In genomic region chr18:12904012-12904516, GRCh38 we compare ENCODE assay signal across 7 cellular contexts. TPM values are rescaled to one million over a fixed set of nuclear protein-coding genes. Genes with fewer than 3 reads are reported as not detected.
DNase-seq lines count a peak whose midpoint lies in the region; ATAC-seq and TF ChIP-seq lines count a peak whose summit lies in the region.

No MANE protein-coding gene starts in this region.

- peaks cover 2% of the 10 kb centered on the region for H3K27me3 Mint-ChIP-seq in activated CD4-positive, alpha-beta memory T cell treated with anti-CD3 and anti-CD28 coated beads for 36 hours
- H3K27me3 Mint-ChIP-seq in WTC11 (ENCODE audit: low read depth): peaks cover 3% of the 10 kb centered on the region

- intact Hi-C loops in activated CD4-positive, alpha-beta memory T cell treated with anti-CD3 and anti-CD28 coated beads for 36 hours (cut with micrococcal nuclease): no loop called here

- DNase-seq in M059J (ENCODE audit: low read depth) (peak; percentile 49), fibroblast of villous mesenchyme (ENCODE audit: low read depth) (peak; percentile 41), WTC11 (ENCODE audit: low spot score) (no peak), NCI-H446 treated with DMSO at 0.1 percent for 48 hours (lab: John Stamatoyannopoulos, UW) (no peak)
- peak; percentile 77 for DNase-seq in activated CD4-positive, alpha-beta memory T cell treated with anti-CD3 and anti-CD28 coated beads for 36 hours
- DNase-seq in stimulated activated CD4-positive, alpha-beta T cell treated with anti-CD3 and anti-CD28 coated beads, Interleukin-4, amount 100 ng/mL, for 4 hours: peak; percentile 43 to 50

- TF ChIP-seq CTCF in fibroblast of villous mesenchyme (IDR thresholded peaks at IDR 0.05; ENCODE audit: insufficient read depth, low read depth, low read length) (no peak), WTC11 (IDR thresholded peaks at IDR 0.05) (no peak)

- peaks cover 8% of the 10 kb centered on the region for H3K4me1 Mint-ChIP-seq in activated CD4-positive, alpha-beta memory T cell treated with anti-CD3 and anti-CD28 coated beads for 36 hours (ENCODE audit: low read depth)
- H3K4me1 Mint-ChIP-seq in WTC11: no peaks in the 10 kb centered on the region; the same call in 1 of the 2 replicates

- POLR2A ChIA-PET in activated CD4-positive, alpha-beta memory T cell treated with anti-CD3 and anti-CD28 coated beads for 36 hours (lab: Charles Lee): interaction anchor here (0.6 to 1.6 kb wide), 3 partner anchors 16 to 44 kb away, joined by 3 to 6 read pairs (median 3); no protein-coding TSS in a partner anchor
- POLR2A ChIA-PET in WTC11 (lab: Charles Lee): interaction anchor here (0.7 kb wide), 1 partner anchor 34 kb away, joined by 3 read pairs; no protein-coding TSS in a partner anchor

- H3K9me3 Mint-ChIP-seq in activated CD4-positive, alpha-beta memory T cell treated with anti-CD3 and anti-CD28 coated beads for 36 hours: no peaks in the 10 kb centered on the region
- H3K9me3 Mint-ChIP-seq in WTC11: no peaks in the 10 kb centered on the region

- ATAC-seq in HG03159 (IDR thresholded peaks at IDR 0.05; ENCODE audit: unreplicated experiment) (no peak), WTC11 (no peak)

- peak overlapping the region; percentile 68 for H3K27ac Mint-ChIP-seq in activated CD4-positive, alpha-beta memory T cell treated with anti-CD3 and anti-CD28 coated beads for 36 hours
- no peak overlapping the region for H3K27ac Mint-ChIP-seq in WTC11

- H3K36me3 Mint-ChIP-seq in activated CD4-positive, alpha-beta memory T cell treated with anti-CD3 and anti-CD28 coated beads for 36 hours: no peaks in the 10 kb centered on the region
- no peaks in the 10 kb centered on the region for H3K36me3 Mint-ChIP-seq in WTC11

- CTCF ChIA-PET in activated CD4-positive, alpha-beta memory T cell treated with anti-CD3 and anti-CD28 coated beads for 36 hours (lab: Charles Lee): interaction anchor here (0.9 to 1.5 kb wide), 3 partner anchors 9 to 177 kb away, joined by 3 to 5 read pairs (median 4); no protein-coding TSS in a partner anchor
- CTCF ChIA-PET in WTC11 (lab: Charles Lee): interaction anchor here (1.4 kb wide), 1 partner anchor 13 kb away, joined by 4 read pairs; no protein-coding TSS in a partner anchor

- no peak overlapping the region for H3K4me3 ChIP-seq in fibroblast of villous mesenchyme (ENCODE audit: low read depth, low read length)

- H3K4me3 Mint-ChIP-seq in activated CD4-positive, alpha-beta memory T cell treated with anti-CD3 and anti-CD28 coated beads for 36 hours: peak overlapping the region; percentile 50
- H3K4me3 Mint-ChIP-seq in WTC11: no peak overlapping the region

TF ChIP-seq in WTC11, 78 proteins besides CTCF, POLR2A, EP300 and RAD21:
- TF ChIP-seq AR (CRISPR knock-in tag; IDR thresholded peaks at IDR 0.05): no peak
- no peak for TF ChIP-seq MAX (CRISPR knock-in tag; IDR thresholded peaks at IDR 0.05)
- TF ChIP-seq ZNF512 (CRISPR knock-in tag; IDR thresholded peaks at IDR 0.05; ENCODE audit: borderline replicate concordance): no peak

RNA-seq across cellular contexts. Expression of gene PTPN2, which starts 20.0 kb away (rescaled TPM):
- 12.7 and 23.0 TPM in 2 replicates for total RNA-seq in M059J (2014; rRNA removed; shearing (Covaris generic))
- 10 to 100 TPM; 68.8 to 73.3 TPM for total RNA-seq in activated CD4-positive, alpha-beta memory T cell treated with anti-CD3 and anti-CD28 coated beads for 36 hours
- total RNA-seq in fibroblast of villous mesenchyme: 19.3 and 31.1 TPM in 2 replicates
- total RNA-seq in WTC11 (2021): 37.7 to 45.3 TPM (median 43.3 TPM) in 3 replicates

RNA-seq across cellular contexts. Expression of gene SEH1L, which starts 43.7 kb away (rescaled TPM):
- 28.0 and 40.9 TPM in 2 replicates for total RNA-seq in M059J (2014; rRNA removed; shearing (Covaris generic))
- 10 to 100 TPM; 90.3 to 92.5 TPM for total RNA-seq in activated CD4-positive, alpha-beta memory T cell treated with anti-CD3 and anti-CD28 coated beads for 36 hours
- total RNA-seq in fibroblast of villous mesenchyme (50.3 and 56.6 TPM in 2 replicates), WTC11 (2021) (75.5 to 81.2 TPM (median 79.1 TPM) in 3 replicates)

Comparison
In these comparisons a context has a peak if more than half of its experiments do, and no peak if none do; other contexts are left out.
1. DNase-seq: peak in M059J (single experiment), activated CD4-positive, alpha-beta memory T cell treated with anti-CD3 and anti-CD28 coated beads for 36 hours (single experiment), fibroblast of villous mesenchyme (single experiment) and stimulated activated CD4-positive, alpha-beta T cell treated with anti-CD3 and anti-CD28 coated beads, Interleukin-4, amount 100 ng/mL, for 4 hours (2 of 2); none in WTC11 (single experiment) and NCI-H446 treated with DMSO at 0.1 percent for 48 hours (single experiment).